In the genomic region with DNA sequence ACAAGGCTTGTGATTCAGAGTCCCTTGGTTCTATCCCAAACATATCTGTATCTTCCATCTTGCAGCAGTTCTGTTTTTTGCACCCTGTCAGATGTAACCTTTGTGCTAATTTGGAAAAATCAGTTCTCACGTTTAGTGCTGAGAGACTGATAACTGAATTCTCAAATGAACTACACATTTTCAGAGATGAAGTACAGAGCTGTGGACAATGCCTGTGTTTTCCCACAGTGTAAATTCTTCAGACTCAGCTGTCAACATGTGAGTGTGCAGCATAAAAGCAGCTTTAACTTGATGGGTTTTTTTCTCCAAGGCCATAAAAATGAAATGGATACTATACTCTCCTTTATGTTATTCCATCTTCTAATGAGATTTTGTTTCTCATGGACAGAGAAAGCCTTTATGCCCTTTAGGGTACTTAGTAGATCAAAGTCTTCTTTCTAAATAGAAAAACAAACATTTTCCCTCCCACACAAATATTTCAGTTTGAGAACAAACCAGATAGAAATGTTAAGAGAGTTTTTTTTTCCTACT, we compare ENCODE assay signal across 24 cellular contexts.
A peak's percentile ranks its signal among the peaks of the same experiment; 100 is the strongest.
DNase-seq lines count a peak whose midpoint lies in the region; FAIRE-seq and TF ChIP-seq lines count a peak whose summit lies in the region.
"Had no signal": no experiment of that assay in that cellular context is flagged by ENCODE, and none has a peak within 500 bp of the region (broad histone marks: within the 10 kb centered on the region; RNA-seq: fewer than 3 reads in every experiment).

No MANE protein-coding gene starts in this region.

- H3K27ac Mint-ChIP-seq in Caco-2 (ENCODE audit: unreplicated experiment): peak overlapping the region; percentile 58
- H3K27ac Mint-ChIP-seq in HFFc6: peak overlapping the region; percentile 36; the same call in 1 of the 2 replicates
- H3K27ac Mint-ChIP-seq: CD4-positive, alpha-beta memory T cell; neural progenitor cell; stimulated activated naive B cell treated with anti-CD40 and anti-IgM and Interleukin-4, amounts not matched to agents 10 μg/mL and 1 μg/mL and 100 μg/mL, for 72 hours had no signal

- BruUV-seq in Caco-2 (replicated peaks; lab: Mats Ljungman, UMichigan): no TSS peak

- H3K4me3 Mint-ChIP-seq in Caco-2 (ENCODE audit: unreplicated experiment) (no peak overlapping the region), HFFc6 (no peak overlapping the region)
- H3K4me3 Mint-ChIP-seq: CD4-positive, alpha-beta memory T cell; neural progenitor cell; stimulated activated naive B cell treated with anti-CD40 and anti-IgM and Interleukin-4, amounts not matched to agents 10 μg/mL and 1 μg/mL and 100 μg/mL, for 72 hours had no signal

- H3K36me3 Mint-ChIP-seq in Caco-2 (ENCODE audit: insufficient read depth, unreplicated experiment) (peaks cover 52% of the 10 kb centered on the region), HFFc6 (ENCODE audit: low read depth) (peaks cover 23% of the 10 kb centered on the region)
- H3K36me3 Mint-ChIP-seq: CD4-positive, alpha-beta memory T cell; stimulated activated naive B cell treated with anti-CD40 and anti-IgM and Interleukin-4, amounts not matched to agents 10 μg/mL and 1 μg/mL and 100 μg/mL, for 72 hours had no signal

- 40 to 80% methylated on average over 1 of the region's 1 CpG for WGBS in mesodermal cell (ENCODE audit: insufficient coverage in 2 of 2), 2 experiments
- 17 to 30% (median 26%) methylated on average over 1 of the region's 1 CpG for WGBS in stomach, 5 donors

- peaks cover 70% of the 10 kb centered on the region for H3K4me1 ChIP-seq in Caco-2
- peaks cover 11% of the 10 kb centered on the region for H3K4me1 ChIP-seq in mesodermal cell (ENCODE audit: control insufficient read depth, insufficient read depth, low read length, poor library complexity, severe bottlenecking)
- peaks cover 0 to 26% (median 10%) of the 10 kb centered on the region in 4 donors for H3K4me1 ChIP-seq in stomach
- H3K4me1 ChIP-seq: heart right ventricle, psoas muscle, testis had no signal

- CTCF ChIA-PET in Caco-2 (lab: Charles Lee): no interaction called here

- no peak for FAIRE-seq in HTR-8/SVneo (lab: Jason Lieb, UNC)
- FAIRE-seq: GM12891 had no signal

- H3K27ac ChIP-seq in mesodermal cell (ENCODE audit: low read depth, low read length, severe bottlenecking) (peak overlapping the region; percentile 44), stomach (no peak overlapping the region)
- H3K27ac ChIP-seq: brain microvascular endothelial cell, coronary artery, heart right ventricle, neural progenitor cell, psoas muscle, testis had no signal

- TF ChIP-seq POLR2A in erythroblast (IDR thresholded peaks at IDR 0.05; ENCODE audit: low read length) (no peak), stomach (IDR thresholded peaks at IDR 0.05) (no peak)

- intact Hi-C loops in Caco-2 (cut with micrococcal nuclease; ENCODE audit: unreplicated experiment) (loop anchor here (1.0 kb wide), 1 partner anchor 18 kb away; no protein-coding TSS in a partner anchor), stomach (cut with DNase I; ENCODE audit: low total_unique reads) (no loop called here)

- H3K4me3 ChIP-seq in Caco-2 (ENCODE audit: low read depth, low read length) (no peak overlapping the region), mesodermal cell (ENCODE audit: extremely low read depth, insufficient read depth, low read length, poor library complexity, severe bottlenecking) (no peak overlapping the region), stomach (no peak overlapping the region)
- H3K4me3 ChIP-seq: coronary artery, heart right ventricle, mucosa of descending colon, neural progenitor cell, psoas muscle, testis had no signal

- no peak for TF ChIP-seq EP300 in stomach (IDR thresholded peaks at IDR 0.05)

- H3K27me3 Mint-ChIP-seq in Caco-2 (ENCODE audit: insufficient read depth, unreplicated experiment) (no peaks in the 10 kb centered on the region), HFFc6 (ENCODE audit: insufficient read depth) (no peaks in the 10 kb centered on the region; the same call in 1 of the 2 replicates)
- H3K27me3 Mint-ChIP-seq: CD4-positive, alpha-beta memory T cell; stimulated activated naive B cell treated with anti-CD40 and anti-IgM and Interleukin-4, amounts not matched to agents 10 μg/mL and 1 μg/mL and 100 μg/mL, for 72 hours had no signal

- H3K9me3 Mint-ChIP-seq in Caco-2 (ENCODE audit: unreplicated experiment) (no peaks in the 10 kb centered on the region), HFFc6 (no peaks in the 10 kb centered on the region)
- H3K9me3 Mint-ChIP-seq: neural progenitor cell had no signal

- POLR2A ChIA-PET in Caco-2 (lab: Charles Lee): no interaction called here

- no peak for DNase-seq in Caco-2
- DNase-seq in HFFc6: no peak
- DNase-seq in amniotic epithelial cell (ENCODE audit: low read depth): peak; percentile 36
- no peak for DNase-seq in HTR-8/SVneo (ENCODE audit: insufficient read length, low spot score)
- no peak for DNase-seq in erythroblast (lab: John Stamatoyannopoulos, UW)
- DNase-seq in activated CD8-positive, alpha-beta memory T cell treated with anti-CD3 and anti-CD28 coated beads for 24 hours: no peak
- no peak for DNase-seq in stomach
- DNase-seq: activated CD8-positive, alpha-beta memory T cell treated with anti-CD3 and anti-CD28 coated beads, Interleukin-2, amount 50 U/mL, for 4 hours; brain microvascular endothelial cell; CD4-positive, alpha-beta memory T cell; DMS79; heart right ventricle; mucosa of descending colon; NCI-H1105; NCI-H2081; NCI-H446; psoas muscle; small intestine; stimulated activated naive B cell treated with anti-CD40 and anti-IgM and Interleukin-4, amounts not matched to agents 10 μg/mL and 1 μg/mL and 100 μg/mL, for 72 hours; testis had no signal

- H3K9me3 ChIP-seq in Caco-2 (no peaks in the 10 kb centered on the region), mesodermal cell (ENCODE audit: control insufficient read depth, low read length) (no peaks in the 10 kb centered on the region), stomach (no peaks in the 10 kb centered on the region)
- H3K9me3 ChIP-seq: heart right ventricle, mucosa of descending colon, psoas muscle, testis had no signal

- no peak for TF ChIP-seq CTCF in Caco-2 (IDR thresholded peaks at IDR 0.05; ENCODE audit: insufficient read depth in 1 of 2, low read depth in 1 of 2, low read length in 1 of 2, severe bottlenecking in 1 of 2, unreplicated experiment in 1 of 2)
- no peak for TF ChIP-seq CTCF in HFFc6 (IDR thresholded peaks at IDR 0.05)
- no peak for TF ChIP-seq CTCF in stomach (IDR thresholded peaks at IDR 0.05)

- H3K27me3 ChIP-seq in Caco-2 (replicated peaks; ENCODE audit: control insufficient read depth, insufficient read depth, low read length) (no peaks in the 10 kb centered on the region), stomach (no peaks in the 10 kb centered on the region)
- H3K27me3 ChIP-seq: brain microvascular endothelial cell, heart right ventricle, neural progenitor cell, testis had no signal

- H3K4me1 Mint-ChIP-seq in Caco-2 (ENCODE audit: low read depth, unreplicated experiment) (peaks cover 48% of the 10 kb centered on the region), HFFc6 (ENCODE audit: low read depth) (peaks cover 58% of the 10 kb centered on the region)
- H3K4me1 Mint-ChIP-seq: CD4-positive, alpha-beta memory T cell; stimulated activated naive B cell treated with anti-CD40 and anti-IgM and Interleukin-4, amounts not matched to agents 10 μg/mL and 1 μg/mL and 100 μg/mL, for 72 hours had no signal

- H3K36me3 ChIP-seq in Caco-2 (ENCODE audit: control insufficient read depth, insufficient read depth, low read length) (peaks cover 2% of the 10 kb centered on the region), mesodermal cell (ENCODE audit: control insufficient read depth, insufficient read depth, low read length) (no peaks in the 10 kb centered on the region), stomach (no peaks in the 10 kb centered on the region)
- H3K36me3 ChIP-seq: brain microvascular endothelial cell, heart right ventricle, neural progenitor cell had no signal
